ENCODE assay signal across 17 cellular contexts in genomic region chr3:4581905-4582611, GRCh38.
A peak's percentile ranks its signal among the peaks of the same experiment; 100 is the strongest.
DNase-seq lines count a peak whose midpoint lies in the region; ATAC-seq and TF ChIP-seq lines count a peak whose summit lies in the region.
"Had no signal": no experiment of that assay in that cellular context is flagged by ENCODE, and none has a peak within 500 bp of the region (broad histone marks: within the 10 kb centered on the region; RNA-seq: fewer than 3 reads in every experiment).

No MANE protein-coding gene starts in this region.

- no peaks in the 10 kb centered on the region for H3K36me3 Mint-ChIP-seq in activated naive CD4-positive, alpha-beta T cell treated with anti-CD3 and anti-CD28 coated beads, Interleukin-2, amount 50 U/mL, for 24 hours
- H3K36me3 Mint-ChIP-seq in activated naive CD4-positive, alpha-beta T cell treated with anti-CD3 and anti-CD28 coated beads, Interleukin-2, amount 50 U/mL, for 72 hours, result no peaks in the 10 kb centered on the region
- peaks cover 4% of the 10 kb centered on the region for H3K36me3 Mint-ChIP-seq in central memory CD8-positive, alpha-beta T cell (ENCODE audit: insufficient read depth)
- H3K36me3 Mint-ChIP-seq in naive thymus-derived CD8-positive, alpha-beta T cell, result no peaks in the 10 kb centered on the region
- peaks cover 3% of the 10 kb centered on the region for H3K36me3 Mint-ChIP-seq in activated T-helper 2 cell treated with anti-CD3 and anti-CD28 coated beads, Interferon-gamma antibody, Interleukin-2, Interleukin-4, amounts not matched to agents 10 μg/mL and 5 μg/mL and 100 μg/mL, durations not matched to agents 14 hours and 24 hours and 36 hours (ENCODE audit: low read depth)
- H3K36me3 Mint-ChIP-seq: immature natural killer cell had no signal

- peaks cover 40% of the 10 kb centered on the region for H3K4me1 ChIP-seq in upper lobe of right lung

- no peaks in the 10 kb centered on the region for H3K9me3 ChIP-seq in upper lobe of right lung

- no peaks in the 10 kb centered on the region for H3K27me3 Mint-ChIP-seq in activated naive CD4-positive, alpha-beta T cell treated with anti-CD3 and anti-CD28 coated beads, Interleukin-2, amount 50 U/mL, for 24 hours
- H3K27me3 Mint-ChIP-seq in central memory CD8-positive, alpha-beta T cell, result no peaks in the 10 kb centered on the region
- no peaks in the 10 kb centered on the region for H3K27me3 Mint-ChIP-seq in naive thymus-derived CD8-positive, alpha-beta T cell
- H3K27me3 Mint-ChIP-seq in activated T-helper 2 cell treated with anti-CD3 and anti-CD28 coated beads, Interferon-gamma antibody, Interleukin-2, Interleukin-4, amounts not matched to agents 10 μg/mL and 5 μg/mL and 100 μg/mL, durations not matched to agents 14 hours and 24 hours and 36 hours (ENCODE audit: low read depth), result no peaks in the 10 kb centered on the region
- H3K27me3 Mint-ChIP-seq: activated CD4-positive, alpha-beta T cell treated with anti-CD3 and anti-CD28 coated beads, Interleukin-2, amount 10 ng/mL, durations not matched to agents 7 days and 5 days had no signal

- H3K9me3 Mint-ChIP-seq in activated naive CD4-positive, alpha-beta T cell treated with anti-CD3 and anti-CD28 coated beads, Interleukin-2, amount 50 U/mL, for 24 hours, result no peaks in the 10 kb centered on the region
- H3K9me3 Mint-ChIP-seq in activated naive CD4-positive, alpha-beta T cell treated with anti-CD3 and anti-CD28 coated beads, Interleukin-2, amount 50 U/mL, for 72 hours, result no peaks in the 10 kb centered on the region
- no peaks in the 10 kb centered on the region for H3K9me3 Mint-ChIP-seq in central memory CD8-positive, alpha-beta T cell
- no peaks in the 10 kb centered on the region for H3K9me3 Mint-ChIP-seq in naive thymus-derived CD8-positive, alpha-beta T cell
- no peaks in the 10 kb centered on the region for H3K9me3 Mint-ChIP-seq in activated T-helper 2 cell treated with anti-CD3 and anti-CD28 coated beads, Interferon-gamma antibody, Interleukin-2, Interleukin-4, amounts not matched to agents 10 μg/mL and 5 μg/mL and 100 μg/mL, durations not matched to agents 14 hours and 24 hours and 36 hours
- H3K9me3 Mint-ChIP-seq: activated CD4-positive, alpha-beta T cell treated with anti-CD3 and anti-CD28 coated beads, Interleukin-2, amount 10 ng/mL, durations not matched to agents 7 days and 5 days; H9; immature natural killer cell had no signal

- no peak for TF ChIP-seq CTCF in upper lobe of right lung (IDR thresholded peaks at IDR 0.05)

- no peak for DNase-seq in activated naive CD4-positive, alpha-beta T cell treated with anti-CD3 and anti-CD28 coated beads, Interleukin-2, amount 50 U/mL, for 72 hours (ENCODE audit: low spot score in 2 of 2)
- DNase-seq in central memory CD8-positive, alpha-beta T cell (ENCODE audit: low spot score in 2 of 2), result no peak
- no peak for DNase-seq in naive thymus-derived CD8-positive, alpha-beta T cell
- no peak for DNase-seq in upper lobe of right lung
- DNase-seq in stimulated activated CD4-positive, alpha-beta T cell treated with anti-CD3 and anti-CD28 coated beads, Interleukin-15, amount 100 ng/mL, for 24 hours, result no peak
- DNase-seq in activated T-helper 2 cell treated with anti-CD3 and anti-CD28 coated beads, Interferon-gamma antibody, Interleukin-2, Interleukin-4, amounts not matched to agents 10 μg/mL and 5 μg/mL and 100 μg/mL, durations not matched to agents 14 hours and 24 hours and 36 hours (ENCODE audit: low spot score), result no peak
- DNase-seq: activated CD4-positive, alpha-beta T cell treated with anti-CD3 and anti-CD28 coated beads, Interleukin-2, amount 10 ng/mL, durations not matched to agents 7 days and 5 days; activated effector memory CD4-positive, alpha-beta T cell treated with Interleukin-2 at 50 U/mL for 16 hours; cerebellar nuclear complex; H9; immature natural killer cell; NCI-H1930; NK-92 treated with Interleukin-12 subunit alpha and Interleukin-12 subunit beta, amount 100 ng/mL, for 24 hours; stimulated activated CD4-positive, alpha-beta T cell treated with anti-CD3 and anti-CD28 coated beads, Interleukin-4, amount 100 ng/mL, for 24 hours; SW 1271 had no signal

- peaks cover 73% of the 10 kb centered on the region for H3K4me1 Mint-ChIP-seq in activated naive CD4-positive, alpha-beta T cell treated with anti-CD3 and anti-CD28 coated beads, Interleukin-2, amount 50 U/mL, for 24 hours
- H3K4me1 Mint-ChIP-seq in central memory CD8-positive, alpha-beta T cell, result peaks cover 54% of the 10 kb centered on the region
- H3K4me1 Mint-ChIP-seq in naive thymus-derived CD8-positive, alpha-beta T cell, result peaks cover 22 to 72% (median 64%) of the 10 kb centered on the region in 4 donors
- H3K4me1 Mint-ChIP-seq in activated T-helper 2 cell treated with anti-CD3 and anti-CD28 coated beads, Interferon-gamma antibody, Interleukin-2, Interleukin-4, amounts not matched to agents 10 μg/mL and 5 μg/mL and 100 μg/mL, durations not matched to agents 14 hours and 24 hours and 36 hours (ENCODE audit: low read depth), result peaks cover 34% of the 10 kb centered on the region

- no peak for ATAC-seq in activated naive CD4-positive, alpha-beta T cell treated with anti-CD3 and anti-CD28 coated beads, Interleukin-2, amount 50 U/mL, for 72 hours
- peak; percentile 44 for ATAC-seq in central memory CD8-positive, alpha-beta T cell (replicated peaks; ENCODE audit: extremely low read depth, poor library complexity, severe bottlenecking)
- ATAC-seq in naive thymus-derived CD8-positive, alpha-beta T cell, result peak in 1 of 2 donors; percentile 23
- ATAC-seq in upper lobe of right lung (no peak), HG02870 (IDR thresholded peaks at IDR 0.05; ENCODE audit: unreplicated experiment) (no peak)

- peak overlapping the region; percentile 51 for H3K27ac Mint-ChIP-seq in activated naive CD4-positive, alpha-beta T cell treated with anti-CD3 and anti-CD28 coated beads, Interleukin-2, amount 50 U/mL, for 24 hours
- peak overlapping the region in 1 of 2 donors; percentile 11 for H3K27ac Mint-ChIP-seq in activated naive CD4-positive, alpha-beta T cell treated with anti-CD3 and anti-CD28 coated beads, Interleukin-2, amount 50 U/mL, for 72 hours
- H3K27ac Mint-ChIP-seq in central memory CD8-positive, alpha-beta T cell (ENCODE audit: low read depth), result no peak overlapping the region
- H3K27ac Mint-ChIP-seq in naive thymus-derived CD8-positive, alpha-beta T cell, result peak overlapping the region in 6 of 10 donors; percentile 8 to 76 (median 46)
- no peak overlapping the region for H3K27ac Mint-ChIP-seq in activated T-helper 2 cell treated with anti-CD3 and anti-CD28 coated beads, Interferon-gamma antibody, Interleukin-2, Interleukin-4, amounts not matched to agents 10 μg/mL and 5 μg/mL and 100 μg/mL, durations not matched to agents 14 hours and 24 hours and 36 hours
- H3K27ac Mint-ChIP-seq: activated CD4-positive, alpha-beta T cell treated with anti-CD3 and anti-CD28 coated beads, Interleukin-2, amount 10 ng/mL, durations not matched to agents 7 days and 5 days had no signal

- no peaks in the 10 kb centered on the region for H3K36me3 ChIP-seq in upper lobe of right lung

- intact Hi-C loops in upper lobe of right lung (cut with DNase I), result no loop called here
- intact Hi-C loops in activated T-helper 2 cell treated with anti-CD3 and anti-CD28 coated beads, Interferon-gamma antibody, Interleukin-2, Interleukin-4, amounts not matched to agents 10 μg/mL and 5 μg/mL and 100 μg/mL, durations not matched to agents 14 hours and 24 hours and 36 hours (cut with micrococcal nuclease), result loop anchor here (5.0 kb wide), 1 partner anchor 90 kb away; the partner anchor contains the start of gene ITPR1

- H3K4me3 Mint-ChIP-seq in activated naive CD4-positive, alpha-beta T cell treated with anti-CD3 and anti-CD28 coated beads, Interleukin-2, amount 50 U/mL, for 24 hours, result no peak overlapping the region
- H3K4me3 Mint-ChIP-seq in central memory CD8-positive, alpha-beta T cell, result no peak overlapping the region
- no peak overlapping the region for H3K4me3 Mint-ChIP-seq in naive thymus-derived CD8-positive, alpha-beta T cell
- H3K4me3 Mint-ChIP-seq in activated T-helper 2 cell treated with anti-CD3 and anti-CD28 coated beads, Interferon-gamma antibody, Interleukin-2, Interleukin-4, amounts not matched to agents 10 μg/mL and 5 μg/mL and 100 μg/mL, durations not matched to agents 14 hours and 24 hours and 36 hours (ENCODE audit: low read depth), result no peak overlapping the region
- H3K4me3 Mint-ChIP-seq: activated CD4-positive, alpha-beta T cell treated with anti-CD3 and anti-CD28 coated beads, Interleukin-2, amount 10 ng/mL, durations not matched to agents 7 days and 5 days; H9; immature natural killer cell had no signal

- no peaks in the 10 kb centered on the region for H3K27me3 ChIP-seq in upper lobe of right lung

- POLR2A ChIA-PET in naive thymus-derived CD8-positive, alpha-beta T cell (lab: Charles Lee), result no interaction called here

- peak overlapping the region; percentile 21 for H3K27ac ChIP-seq in upper lobe of right lung

- no peak overlapping the region for H3K4me3 ChIP-seq in upper lobe of right lung

Comparison
In these comparisons a context has a peak if more than half of its experiments do, and no peak if none do; other contexts are left out.
1. H3K27ac Mint-ChIP-seq: peak in activated naive CD4-positive, alpha-beta T cell treated with anti-CD3 and anti-CD28 coated beads, Interleukin-2, amount 50 U/mL, for 24 hours (single experiment) and naive thymus-derived CD8-positive, alpha-beta T cell (6 of 10); none in central memory CD8-positive, alpha-beta T cell (single experiment) and activated T-helper 2 cell treated with anti-CD3 and anti-CD28 coated beads, Interferon-gamma antibody, Interleukin-2, Interleukin-4, amounts not matched to agents 10 μg/mL and 5 μg/mL and 100 μg/mL, durations not matched to agents 14 hours and 24 hours and 36 hours (single experiment).